Comparison of ENCODE assay signal across 1 cellular context in the genomic region with DNA sequence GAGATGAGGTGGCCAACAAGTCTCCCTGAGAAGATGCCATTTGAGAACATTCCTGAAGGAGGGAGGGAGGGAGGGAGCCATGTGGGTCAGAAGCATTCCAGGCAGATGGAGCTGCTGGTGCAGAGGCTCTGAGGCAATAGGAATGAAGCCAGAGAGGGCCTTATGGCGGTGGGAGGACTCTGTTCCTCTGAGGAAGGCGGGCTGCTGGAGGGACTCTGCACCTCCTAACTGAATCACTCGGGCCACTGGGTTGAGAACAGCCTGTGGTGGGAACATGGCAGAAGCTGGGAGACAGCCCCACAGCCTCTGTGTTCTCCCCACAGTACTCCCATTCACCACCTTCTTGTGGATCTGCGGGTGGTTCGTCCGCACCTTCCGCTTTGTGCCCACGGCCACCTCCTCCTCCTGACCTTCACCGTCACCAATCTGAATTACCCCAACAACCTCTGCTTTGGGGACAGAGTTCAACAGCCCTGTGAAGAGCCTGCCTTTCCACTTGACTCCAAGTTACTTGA.
TF ChIP-seq lines count a peak whose summit lies in the region.

No MANE protein-coding gene starts in this region.

TF ChIP-seq in SK-N-SH treated with all-trans-retinoic acid at 6 μM for 48 hours, 23 proteins besides CTCF, POLR2A, EP300 and RAD21 (continued from another document):
- TF ChIP-seq, protein P1, sequence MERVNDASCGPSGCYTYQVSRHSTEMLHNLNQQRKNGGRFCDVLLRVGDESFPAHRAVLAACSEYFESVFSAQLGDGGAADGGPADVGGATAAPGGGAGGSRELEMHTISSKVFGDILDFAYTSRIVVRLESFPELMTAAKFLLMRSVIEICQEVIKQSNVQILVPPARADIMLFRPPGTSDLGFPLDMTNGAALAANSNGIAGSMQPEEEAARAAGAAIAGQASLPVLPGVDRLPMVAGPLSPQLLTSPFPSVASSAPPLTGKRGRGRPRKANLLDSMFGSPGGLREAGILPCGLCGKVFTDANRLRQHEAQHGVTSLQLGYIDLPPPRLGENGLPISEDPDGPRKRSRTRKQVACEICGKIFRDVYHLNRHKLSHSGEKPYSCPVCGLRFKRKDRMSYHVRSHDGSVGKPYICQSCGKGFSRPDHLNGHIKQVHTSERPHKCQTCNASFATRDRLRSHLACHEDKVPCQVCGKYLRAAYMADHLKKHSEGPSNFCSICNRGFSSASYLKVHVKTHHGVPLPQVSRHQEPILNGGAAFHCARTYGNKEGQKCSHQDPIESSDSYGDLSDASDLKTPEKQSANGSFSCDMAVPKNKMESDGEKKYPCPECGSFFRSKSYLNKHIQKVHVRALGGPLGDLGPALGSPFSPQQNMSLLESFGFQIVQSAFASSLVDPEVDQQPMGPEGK (CRISPR knock-in tag; IDR thresholded peaks at IDR 0.05; ENCODE audit: borderline replicate concordance): no peak
- TF ChIP-seq ZFP30 (CRISPR knock-in tag; IDR thresholded peaks at IDR 0.05) (no peak), BACH2 (CRISPR knock-in tag; IDR thresholded peaks at IDR 0.05; ENCODE audit: borderline replicate concordance) (no peak), TOX (CRISPR knock-in tag; IDR thresholded peaks at IDR 0.05; ENCODE audit: borderline replicate concordance) (no peak), ISL1 (CRISPR knock-in tag; IDR thresholded peaks at IDR 0.05) (no peak), CSDC2 (CRISPR knock-in tag; IDR thresholded peaks at IDR 0.05) (no peak), ZC3H10 (CRISPR knock-in tag; IDR thresholded peaks at IDR 0.05) (no peak), TCF4 (CRISPR knock-in tag; IDR thresholded peaks at IDR 0.05; ENCODE audit: borderline replicate concordance) (no peak), OSR1 (CRISPR knock-in tag; IDR thresholded peaks at IDR 0.05) (no peak), PPARA (CRISPR knock-in tag; IDR thresholded peaks at IDR 0.05; ENCODE audit: borderline replicate concordance) (no peak), SNAI2 (CRISPR knock-in tag; IDR thresholded peaks at IDR 0.05) (no peak), ZNF70 (CRISPR knock-in tag; IDR thresholded peaks at IDR 0.05) (no peak)
TF ChIP-seq in SK-N-SH treated with all-trans-retinoic acid at 6 μM for 48 hours: peak in this region for 0.
